10 cellular contexts compared by ENCODE assay signal in the genomic region with DNA sequence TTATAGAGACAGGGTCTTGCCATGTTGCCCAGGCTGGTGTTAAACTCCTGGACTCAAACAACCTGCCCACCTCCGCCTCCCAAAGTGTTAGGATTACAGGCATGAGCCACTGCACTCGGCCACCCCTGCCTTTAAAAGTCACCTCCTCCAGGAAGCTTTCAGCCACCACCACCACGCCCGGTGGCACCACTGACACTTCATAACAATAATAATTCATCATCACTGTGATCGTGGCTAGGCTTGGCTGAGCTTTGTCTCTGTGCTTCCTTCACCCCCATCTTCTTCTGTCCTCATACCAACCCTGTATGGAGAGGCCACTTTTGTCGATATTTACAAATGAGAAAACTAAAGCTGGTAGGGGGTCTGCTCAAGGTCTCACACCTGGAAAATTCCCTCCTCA. TPM values are rescaled to one million over a fixed set of nuclear protein-coding genes. Genes with fewer than 3 reads are reported as not detected.
A peak's percentile ranks its signal among the peaks of the same experiment; 100 is the strongest.
DNase-seq lines count a peak whose midpoint lies in the region; ATAC-seq and TF ChIP-seq lines count a peak whose summit lies in the region.
"Had no signal": no experiment of that assay in that cellular context is flagged by ENCODE, and none has a peak within 500 bp of the region (broad histone marks: within the 10 kb centered on the region; RNA-seq: fewer than 3 reads in every experiment).

No MANE protein-coding gene starts in this region.

- H4K20me1 ChIP-seq in OCI-LY3 (ENCODE audit: insufficient read depth, low read length), result no peaks in the 10 kb centered on the region

- H3K27me3 ChIP-seq in CD8-positive, alpha-beta memory T cell (ENCODE audit: insufficient read depth, low read length, poor library complexity, severe bottlenecking), result no peaks in the 10 kb centered on the region
- no peaks in the 10 kb centered on the region for H3K27me3 ChIP-seq in OCI-LY3 (ENCODE audit: low read depth, low read length)
- H3K27me3 ChIP-seq: foreskin keratinocyte had no signal

- POLR2A ChIA-PET in CD8-positive, alpha-beta memory T cell (lab: Charles Lee), result no interaction called here
- POLR2A ChIA-PET in activated naive CD8-positive, alpha-beta T cell treated with anti-CD3 and anti-CD28 coated beads, Interleukin-2, amount 10 ng/mL, durations not matched to agents 7 days and 5 days (lab: Charles Lee), result interaction anchor here (0.6 to 0.7 kb wide), 3 partner anchors 32 to 195 kb away, joined by 3 read pairs; no protein-coding TSS in a partner anchor

- peaks cover 25 to 41% (median 26%) of the 10 kb centered on the region in 3 donors for H3K4me1 Mint-ChIP-seq in CD8-positive, alpha-beta memory T cell
- H3K4me1 Mint-ChIP-seq in activated naive CD8-positive, alpha-beta T cell treated with anti-CD3 and anti-CD28 coated beads, Interleukin-2, amount 10 ng/mL, durations not matched to agents 7 days and 5 days, result peaks cover 25% of the 10 kb centered on the region
- peaks cover 22% of the 10 kb centered on the region for H3K4me1 Mint-ChIP-seq in nephron

- peaks cover 46% of the 10 kb centered on the region for H3K4me1 ChIP-seq in CD8-positive, alpha-beta memory T cell (ENCODE audit: insufficient read depth, low read length)
- H3K4me1 ChIP-seq in OCI-LY3 (ENCODE audit: low read length), result peaks cover 10% of the 10 kb centered on the region

- H3K27ac ChIP-seq in CD8-positive, alpha-beta memory T cell (ENCODE audit: low read depth, low read length), result no peak overlapping the region
- no peak overlapping the region for H3K27ac ChIP-seq in OCI-LY3 (ENCODE audit: low read length)
- H3K27ac ChIP-seq: foreskin keratinocyte had no signal

- H3K4me3 Mint-ChIP-seq in CD8-positive, alpha-beta memory T cell, result peak overlapping the region; percentile 56 to 78 (median 70)
- peak overlapping the region; percentile 8 for H3K4me3 Mint-ChIP-seq in activated naive CD8-positive, alpha-beta T cell treated with anti-CD3 and anti-CD28 coated beads, Interleukin-2, amount 10 ng/mL, durations not matched to agents 7 days and 5 days
- peak overlapping the region; percentile 77 to 80 (median 79) for H3K4me3 Mint-ChIP-seq in nephron

- no peaks in the 10 kb centered on the region for H3K79me2 ChIP-seq in OCI-LY3 (ENCODE audit: low read length)

- H3K36me3 ChIP-seq in CD8-positive, alpha-beta memory T cell (ENCODE audit: insufficient read depth, low read length), result no peaks in the 10 kb centered on the region
- no peaks in the 10 kb centered on the region for H3K36me3 ChIP-seq in OCI-LY3 (replicated peaks; ENCODE audit: low read depth, low read length)

- peak; percentile 14 for ATAC-seq in activated naive CD8-positive, alpha-beta T cell treated with anti-CD3 and anti-CD28 coated beads, Interleukin-2, amount 10 ng/mL, durations not matched to agents 7 days and 5 days (ENCODE audit: low read depth)
- no peak for ATAC-seq in HG03378 (IDR thresholded peaks at IDR 0.05; ENCODE audit: unreplicated experiment)

- H3K4me3 ChIP-seq in CD8-positive, alpha-beta memory T cell (ENCODE audit: low read length), result no peak overlapping the region
- peak overlapping the region; percentile 87; the same call in 1 of the 2 replicates for H3K4me3 ChIP-seq in OCI-LY3 (ENCODE audit: low read length)

- no peaks in the 10 kb centered on the region for H3K36me3 Mint-ChIP-seq in CD8-positive, alpha-beta memory T cell
- H3K36me3 Mint-ChIP-seq in activated naive CD8-positive, alpha-beta T cell treated with anti-CD3 and anti-CD28 coated beads, Interleukin-2, amount 10 ng/mL, durations not matched to agents 7 days and 5 days, result no peaks in the 10 kb centered on the region
- no peaks in the 10 kb centered on the region for H3K36me3 Mint-ChIP-seq in nephron (ENCODE audit: low read depth)

- no peak overlapping the region; the same call in 1 of the 2 replicates for H2AFZ ChIP-seq in OCI-LY3 (ENCODE audit: low read depth, low read length)

- peaks cover 3 to 10% of the 10 kb centered on the region in 2 donors for H3K27me3 Mint-ChIP-seq in CD8-positive, alpha-beta memory T cell
- peaks cover 45% of the 10 kb centered on the region for H3K27me3 Mint-ChIP-seq in activated naive CD8-positive, alpha-beta T cell treated with anti-CD3 and anti-CD28 coated beads, Interleukin-2, amount 10 ng/mL, durations not matched to agents 7 days and 5 days
- peaks cover 27% of the 10 kb centered on the region for H3K27me3 Mint-ChIP-seq in nephron (ENCODE audit: low read depth)

- H3K4me2 ChIP-seq in OCI-LY3 (ENCODE audit: low read length), result peak overlapping the region; percentile 93

- H3K9me3 ChIP-seq in CD8-positive, alpha-beta memory T cell (ENCODE audit: low read length), result no peaks in the 10 kb centered on the region
- H3K9me3 ChIP-seq in OCI-LY3 (ENCODE audit: insufficient read depth, low read length), result no peaks in the 10 kb centered on the region

- TF ChIP-seq CTCF in OCI-LY3 (IDR thresholded peaks at IDR 0.05; ENCODE audit: low read depth, low read length) (no peak), nephron (IDR thresholded peaks at IDR 0.05; ENCODE audit: unreplicated experiment in 3 of 3) (no peak)

- CTCF ChIA-PET in CD8-positive, alpha-beta memory T cell (lab: Charles Lee), result interaction anchor here (1.4 kb wide), 1 partner anchor 86 kb away, joined by 5 read pairs; no protein-coding TSS in a partner anchor

- peak overlapping the region in 7 of 8 donors; percentile 65 to 90 (median 81) for H3K27ac Mint-ChIP-seq in CD8-positive, alpha-beta memory T cell
- no peak overlapping the region for H3K27ac Mint-ChIP-seq in activated naive CD8-positive, alpha-beta T cell treated with anti-CD3 and anti-CD28 coated beads, Interleukin-2, amount 10 ng/mL, durations not matched to agents 7 days and 5 days
- H3K27ac Mint-ChIP-seq in nephron, result peak overlapping the region in 2 of 3 experiments; percentile 45 to 88

- no peak for DNase-seq in CD8-positive, alpha-beta memory T cell
- no peak for DNase-seq in activated naive CD8-positive, alpha-beta T cell treated with anti-CD3 and anti-CD28 coated beads, Interleukin-2, amount 10 ng/mL, durations not matched to agents 7 days and 5 days
- DNase-seq in NCI-H187 (lab: John Stamatoyannopoulos, UW) (no peak), SIG-M5 (lab: John Stamatoyannopoulos, UW) (no peak)
- DNase-seq: activated gamma-delta T cell treated with Interleukin-2 at 50 U/mL for 16 hours, foreskin keratinocyte, NCI-H2107 had no signal

- H3K9me3 Mint-ChIP-seq in CD8-positive, alpha-beta memory T cell, result peaks cover 0 to 2% (median 0%) of the 10 kb centered on the region in 5 donors
- H3K9me3 Mint-ChIP-seq in activated naive CD8-positive, alpha-beta T cell treated with anti-CD3 and anti-CD28 coated beads, Interleukin-2, amount 10 ng/mL, durations not matched to agents 7 days and 5 days, result no peaks in the 10 kb centered on the region
- no peaks in the 10 kb centered on the region for H3K9me3 Mint-ChIP-seq in nephron

- H3K9ac ChIP-seq in OCI-LY3 (ENCODE audit: low read length), result no peak overlapping the region

RNA-seq across cellular contexts. Expression of a gene that starts 12.8 kb away (rescaled TPM):
- total RNA-seq in CD8-positive, alpha-beta memory T cell, result not detected
- polyA plus RNA-seq in CD8-positive, alpha-beta memory T cell, result not detected
- total RNA-seq in activated naive CD8-positive, alpha-beta T cell treated with anti-CD3 and anti-CD28 coated beads, Interleukin-2, amount 10 ng/mL, durations not matched to agents 7 days and 5 days, result not detected

RNA-seq across cellular contexts. Expression of a gene that starts 43.8 kb away (rescaled TPM):
- 1 to 10 TPM; 6.8 to 7.8 TPM for total RNA-seq in CD8-positive, alpha-beta memory T cell
- 12.7 TPM for polyA plus RNA-seq in CD8-positive, alpha-beta memory T cell
- 10 to 100 TPM in 1 of 2 experiments, 1 to 10 TPM in 1; 7.5 to 10.2 TPM for total RNA-seq in activated naive CD8-positive, alpha-beta T cell treated with anti-CD3 and anti-CD28 coated beads, Interleukin-2, amount 10 ng/mL, durations not matched to agents 7 days and 5 days

Comparison
In these comparisons a context has a peak if more than half of its experiments do, and no peak if none do; other contexts are left out.
1. H3K4me3 Mint-ChIP-seq: peak in every context shown above with its lines; median percentile 79 in nephron; 70 in CD8-positive, alpha-beta memory T cell; 8 in activated naive CD8-positive, alpha-beta T cell treated with anti-CD3 and anti-CD28 coated beads, Interleukin-2, amount 10 ng/mL, durations not matched to agents 7 days and 5 days.